Comparison of ENCODE assay signal across 2 cellular contexts in genomic region chr1:11053758-11054137, GRCh38.
TF ChIP-seq lines count a peak whose summit lies in the region.

No MANE protein-coding gene starts in this region.

TF ChIP-seq in HEK293, 187 proteins besides CTCF, POLR2A, EP300 and RAD21:
- TF ChIP-seq SP2 (tag by site-specific recombination; IDR thresholded peaks at IDR 0.05) (peak; percentile 38), SP3 (tag by site-specific recombination; IDR thresholded peaks at IDR 0.05) (no peak), ZNF571 (tag by site-specific recombination; IDR thresholded peaks at IDR 0.05) (no peak), KLF9 (tag by site-specific recombination; IDR thresholded peaks at IDR 0.05; ENCODE audit: low read depth) (0 out of 2 replicates have a peak, but pooled peaks have one; percentile 24), KLF8 (tag by site-specific recombination; IDR thresholded peaks at IDR 0.05) (no peak), ZNF248 (tag by site-specific recombination; IDR thresholded peaks at IDR 0.05) (no peak), REST (tag by site-specific recombination; IDR thresholded peaks at IDR 0.05) (peak; percentile 96), KLF1 (tag by site-specific recombination; IDR thresholded peaks at IDR 0.05) (0 out of 2 replicates have a peak, but pooled peaks have one; percentile 11), ZNF501 (tag by site-specific recombination; IDR thresholded peaks at IDR 0.05) (no peak), ZBTB49 (tag by site-specific recombination; IDR thresholded peaks at IDR 0.05; ENCODE audit: low read depth) (no peak), ZXDB (tag by site-specific recombination; IDR thresholded peaks at IDR 0.05) (no peak)

TF ChIP-seq in GM12878, 131 proteins besides CTCF, POLR2A, EP300 and RAD21:
- TF ChIP-seq REST (IDR thresholded peaks at IDR 0.05; ENCODE audit: low read depth, low read length) (peak; percentile 89), ZNF384 (IDR thresholded peaks at IDR 0.05; ENCODE audit: borderline replicate concordance, low read depth, low read length) (no peak)
